8 cellular contexts compared by ENCODE assay signal in genomic region chr17:20116683-20117309, GRCh38.
A peak's percentile ranks its signal among the peaks of the same experiment; 100 is the strongest.
DNase-seq lines count a peak whose midpoint lies in the region; ATAC-seq, FAIRE-seq and TF ChIP-seq lines count a peak whose summit lies in the region.

No MANE protein-coding gene starts in this region.

- H3K4me1 ChIP-seq in PC-3 (ENCODE audit: insufficient read depth, low read length) (peaks cover 1% of the 10 kb centered on the region; the same call in 1 of the 2 replicates), pancreas (no peaks in the 10 kb centered on the region)

- CTCF ChIA-PET in PC-3 (lab: Charles Lee): no interaction called here

- H4K20me1 ChIP-seq in PC-3 (ENCODE audit: low read length): no peaks in the 10 kb centered on the region

- WGBS in pancreas, 2 donors: 7 to 10% methylated on average over 8 of the region's 8 CpGs

- H3K4me3 ChIP-seq in AG10803 (ENCODE audit: low read length) (no peak overlapping the region), PC-3 (ENCODE audit: low read length) (no peak overlapping the region), fibroblast of pulmonary artery (replicated peaks; ENCODE audit: low read depth, low read length) (no peak overlapping the region), pancreas (no peak overlapping the region)

- no peak overlapping the region for H3K4me2 ChIP-seq in PC-3 (ENCODE audit: low read length)

- no peak overlapping the region for H2AFZ ChIP-seq in PC-3 (ENCODE audit: low read length)

- TF ChIP-seq CTCF in AG10803 (conservative IDR thresholded peaks at IDR 0.05; ENCODE audit: low read length) (peak; percentile 74), PC-3 (conservative IDR thresholded peaks at IDR 0.05; ENCODE audit: low read depth, low read length) (peak; percentile 89), fibroblast of pulmonary artery (IDR thresholded peaks at IDR 0.05; ENCODE audit: low read length, missing control alignments) (peak; percentile 70), pancreas (IDR thresholded peaks at IDR 0.05) (peak in 3 of 4 donors; percentile 38 to 67 (median 39))

- DNase-seq in AG10803 (ENCODE audit: low read depth) (peak; percentile 50), PC-3 (peak; percentile 76), fibroblast of pulmonary artery (ENCODE audit: low read depth) (peak; percentile 61), pancreas (peak in 2 of 6 donors; percentile 17 to 37)
- DNase-seq in activated T-cell treated with anti-CD3 and anti-CD28 coated beads, Interleukin-2, amount 50 U/mL, for 48 hours: peak; percentile 54 to 55

- H3K27me3 ChIP-seq in PC-3 (ENCODE audit: low read length) (no peaks in the 10 kb centered on the region), pancreas (peaks cover 0 to 3% (median 0%) of the 10 kb centered on the region in 4 donors)

- POLR2A ChIA-PET in PC-3 (lab: Charles Lee; ENCODE audit: unreplicated experiment): no interaction called here

- no peaks in the 10 kb centered on the region for H3F3A ChIP-seq in PC-3 (ENCODE audit: low read length, unreplicated experiment)

- H3K9me3 ChIP-seq in PC-3 (ENCODE audit: low read length): no peaks in the 10 kb centered on the region
- H3K9me3 ChIP-seq in pancreas: no peaks in the 10 kb centered on the region

- BruUV-seq in PC-3 (replicated peaks; lab: Mats Ljungman, UMichigan): no TSS peak

- H3K9me2 ChIP-seq in PC-3 (replicated peaks; ENCODE audit: low read length): no peaks in the 10 kb centered on the region

- ATAC-seq in GM21619 (IDR thresholded peaks at IDR 0.05; ENCODE audit: unreplicated experiment) (peak; percentile 48), PC-3 (peak; percentile 75), pancreas (peak; percentile 58 to 93 (median 88)), GM18498 (IDR thresholded peaks at IDR 0.05; ENCODE audit: unreplicated experiment) (no peak), HG03432 (IDR thresholded peaks at IDR 0.05; ENCODE audit: unreplicated experiment) (no peak)

- FAIRE-seq in pancreas (lab: Jason Lieb, UNC): no peak

- intact Hi-C loops in PC-3 (cut with micrococcal nuclease) (loop anchor here (1.0 to 10.0 kb wide), 3 partner anchors 52 to 123 kb away; no protein-coding TSS in a partner anchor), pancreas (cut with DNase I) (no loop called here)

- H3K79me2 ChIP-seq in PC-3 (ENCODE audit: low read length): no peaks in the 10 kb centered on the region

- no peaks in the 10 kb centered on the region for H3K36me3 ChIP-seq in PC-3 (ENCODE audit: low read depth, low read length)
- no peaks in the 10 kb centered on the region for H3K36me3 ChIP-seq in pancreas

- H3K27ac ChIP-seq in PC-3 (ENCODE audit: low read length) (no peak overlapping the region), pancreas (no peak overlapping the region)

- no peak overlapping the region for H3K9ac ChIP-seq in PC-3 (ENCODE audit: low read length)

Comparison
In these comparisons a context has a peak if more than half of its experiments do, and no peak if none do; other contexts are left out.
1. CTCF ChIP-seq: peak in every context shown above with its lines; median percentile 89 in PC-3; 74 in AG10803; 70 in fibroblast of pulmonary artery; 39 in pancreas.
2. ATAC-seq: peak in GM21619 (single experiment), PC-3 (single experiment) and pancreas (4 of 4); none in GM18498 (single experiment) and HG03432 (single experiment).